In genomic region chr9:15513335-15513734, GRCh38 we compare ENCODE assay signal across 9 cellular contexts. TPM values are rescaled to one million over a fixed set of nuclear protein-coding genes. Genes with fewer than 3 reads are reported as not detected.
DNase-seq lines count a peak whose midpoint lies in the region; FAIRE-seq and TF ChIP-seq lines count a peak whose summit lies in the region.
"Had no signal": no experiment of that assay in that cellular context is flagged by ENCODE, and none has a peak within 500 bp of the region (broad histone marks: within the 10 kb centered on the region; RNA-seq: fewer than 3 reads in every experiment).

No MANE protein-coding gene starts in this region.

- H3K27ac Mint-ChIP-seq in activated T-helper 2 cell treated with anti-CD3 and anti-CD28 coated beads, Interferon-gamma antibody, Interleukin-2, Interleukin-4, amounts not matched to agents 10 μg/mL and 5 μg/mL and 100 μg/mL, durations not matched to agents 14 hours and 24 hours and 36 hours: no peak overlapping the region

- no peaks in the 10 kb centered on the region for H3K9me3 Mint-ChIP-seq in activated T-helper 2 cell treated with anti-CD3 and anti-CD28 coated beads, Interferon-gamma antibody, Interleukin-2, Interleukin-4, amounts not matched to agents 10 μg/mL and 5 μg/mL and 100 μg/mL, durations not matched to agents 14 hours and 24 hours and 36 hours

- peak overlapping the region in 1 of 11 experiments; percentile 4; a peak in 1 of 22 replicates for H3K9ac ChIP-seq in BLaER1 treated with 17β-estradiol and CSF1 and Interleukin-3, amounts not matched to agents 10 nM and 100 nM

- H4K20me1 ChIP-seq in BLaER1 treated with 17β-estradiol and CSF1 and Interleukin-3, amounts not matched to agents 10 nM and 100 nM: peaks cover 0 to 18% (median 14%) of the 10 kb centered on the region in 11 experiments; a peak in 12 of 22 replicates

- no peak overlapping the region for H3K4me3 Mint-ChIP-seq in activated T-helper 2 cell treated with anti-CD3 and anti-CD28 coated beads, Interferon-gamma antibody, Interleukin-2, Interleukin-4, amounts not matched to agents 10 μg/mL and 5 μg/mL and 100 μg/mL, durations not matched to agents 14 hours and 24 hours and 36 hours (ENCODE audit: low read depth)

- no peak for TF ChIP-seq POLR2A in adrenal gland (IDR thresholded peaks at IDR 0.05)

- no peak for FAIRE-seq in small intestine (lab: Jason Lieb, UNC)

- no peaks in the 10 kb centered on the region for H3K9me3 ChIP-seq in BLaER1 treated with 17β-estradiol and CSF1 and Interleukin-3, amounts not matched to agents 10 nM and 100 nM (replicated peaks in 1 of 11)
- H3K9me3 ChIP-seq in small intestine (ENCODE audit: control insufficient read depth, low read depth) (no peaks in the 10 kb centered on the region), adrenal gland (replicated peaks in 1 of 3) (no peaks in the 10 kb centered on the region)

- no peaks in the 10 kb centered on the region for H3K27me3 ChIP-seq in BLaER1 treated with 17β-estradiol and CSF1 and Interleukin-3, amounts not matched to agents 10 nM and 100 nM
- H3K27me3 ChIP-seq in small intestine (ENCODE audit: control insufficient read depth in 2 of 2, insufficient read depth in 2 of 2, low read length in 2 of 2) (no peaks in the 10 kb centered on the region), adrenal gland (no peaks in the 10 kb centered on the region)

- H3K4me1 Mint-ChIP-seq in activated T-helper 2 cell treated with anti-CD3 and anti-CD28 coated beads, Interferon-gamma antibody, Interleukin-2, Interleukin-4, amounts not matched to agents 10 μg/mL and 5 μg/mL and 100 μg/mL, durations not matched to agents 14 hours and 24 hours and 36 hours (ENCODE audit: low read depth): peaks cover 26% of the 10 kb centered on the region

- TF ChIP-seq CTCF in GM12872 (IDR thresholded peaks at IDR 0.05; ENCODE audit: insufficient read depth, low read depth, low read length) (peak; percentile 50), adrenal gland (IDR thresholded peaks at IDR 0.05) (no peak)

- peaks cover 0 to 9% (median 1%) of the 10 kb centered on the region in 11 experiments; a peak in 5 of 22 replicates for H3K36me3 ChIP-seq in BLaER1 treated with 17β-estradiol and CSF1 and Interleukin-3, amounts not matched to agents 10 nM and 100 nM
- H3K36me3 ChIP-seq in small intestine (ENCODE audit: control insufficient read depth in 2 of 2, insufficient read depth in 2 of 2, low read length in 2 of 2) (no peaks in the 10 kb centered on the region), adrenal gland (replicated peaks in 1 of 2) (no peaks in the 10 kb centered on the region)

- peaks cover 17% of the 10 kb centered on the region for H3K36me3 Mint-ChIP-seq in activated T-helper 2 cell treated with anti-CD3 and anti-CD28 coated beads, Interferon-gamma antibody, Interleukin-2, Interleukin-4, amounts not matched to agents 10 μg/mL and 5 μg/mL and 100 μg/mL, durations not matched to agents 14 hours and 24 hours and 36 hours (ENCODE audit: low read depth)

- H3K27me3 Mint-ChIP-seq in activated T-helper 2 cell treated with anti-CD3 and anti-CD28 coated beads, Interferon-gamma antibody, Interleukin-2, Interleukin-4, amounts not matched to agents 10 μg/mL and 5 μg/mL and 100 μg/mL, durations not matched to agents 14 hours and 24 hours and 36 hours (ENCODE audit: low read depth): no peaks in the 10 kb centered on the region

- H3K27ac ChIP-seq in BLaER1 treated with 17β-estradiol and CSF1 and Interleukin-3, amounts not matched to agents 10 nM and 100 nM: no peak overlapping the region
- no peak overlapping the region for H3K27ac ChIP-seq in small intestine (ENCODE audit: low read depth in 1 of 2, low read length in 1 of 2)
- no peak overlapping the region for H3K27ac ChIP-seq in adrenal gland

- DNase-seq in NCI-H82 (lab: John Stamatoyannopoulos, UW) (peak; percentile 64), fibroblast of gingiva (ENCODE audit: low read depth) (peak; percentile 8), small intestine (no peak), adrenal gland (no peak), globus pallidus (ENCODE audit: low spot score) (no peak)
- no peak for DNase-seq in activated T-helper 2 cell treated with anti-CD3 and anti-CD28 coated beads, Interferon-gamma antibody, Interleukin-2, Interleukin-4, amounts not matched to agents 10 μg/mL and 5 μg/mL and 100 μg/mL, durations not matched to agents 14 hours and 24 hours and 36 hours (ENCODE audit: low spot score)
- DNase-seq: NCI-H1694 treated with DMSO at 0.1 percent for 48 hours had no signal

- no peak overlapping the region for H3K4me3 ChIP-seq in BLaER1 treated with 17β-estradiol and CSF1 and Interleukin-3, amounts not matched to agents 10 nM and 100 nM
- H3K4me3 ChIP-seq in small intestine (ENCODE audit: low read depth in 1 of 2, low read length in 2 of 2) (no peak overlapping the region), adrenal gland (no peak overlapping the region)

- H3K4me1 ChIP-seq in BLaER1 treated with 17β-estradiol and CSF1 and Interleukin-3, amounts not matched to agents 10 nM and 100 nM: peaks cover 22 to 42% (median 38%) of the 10 kb centered on the region in 10 experiments
- H3K4me1 ChIP-seq in small intestine (ENCODE audit: control insufficient read depth in 2 of 2, insufficient read depth in 1 of 2, low read depth in 1 of 2, low read length in 1 of 2) (no peaks in the 10 kb centered on the region), adrenal gland (replicated peaks in 1 of 2) (peaks cover 0 to 9% of the 10 kb centered on the region in 2 donors)

- intact Hi-C loops in activated T-helper 2 cell treated with anti-CD3 and anti-CD28 coated beads, Interferon-gamma antibody, Interleukin-2, Interleukin-4, amounts not matched to agents 10 μg/mL and 5 μg/mL and 100 μg/mL, durations not matched to agents 14 hours and 24 hours and 36 hours (cut with micrococcal nuclease): loop anchor here (10.0 kb wide), 1 partner anchor 159 kb away; no protein-coding TSS in a partner anchor
- intact Hi-C loops in adrenal gland (cut with DNase I): no loop called here

- 44 to 53% (median 47%) methylated on average over 1 of the region's 1 CpG for WGBS in small intestine, 3 donors
- 42 to 58% (median 54%) methylated on average over 1 of the region's 1 CpG; no CpG with 5 or more reads in 1 of the 4 donors for WGBS in adrenal gland, 4 donors

- peak overlapping the region in 10 of 11 experiments; percentile 8 to 58 (median 44); a peak in 16 of 22 replicates for H3K4me2 ChIP-seq in BLaER1 treated with 17β-estradiol and CSF1 and Interleukin-3, amounts not matched to agents 10 nM and 100 nM

RNA-seq across cellular contexts. Expression of gene PSIP1, which starts 2.6 kb away (rescaled TPM):
- total RNA-seq in activated T-helper 2 cell treated with anti-CD3 and anti-CD28 coated beads, Interferon-gamma antibody, Interleukin-2, Interleukin-4, amounts not matched to agents 10 μg/mL and 5 μg/mL and 100 μg/mL, durations not matched to agents 14 hours and 24 hours and 36 hours: 112 and 118 TPM in 2 replicates
- polyA plus RNA-seq in small intestine: 10 to 100 TPM; 10.1 to 31.1 (median 19.5) TPM
- 100 to 1,000 TPM in 1 of 8 donors, 10 to 100 TPM in 7; 27.4 to 132 (median 36.5) TPM for total RNA-seq in adrenal gland
- 10 to 100 TPM; 25.0 to 52.1 (median 48.6) TPM for polyA plus RNA-seq in adrenal gland

RNA-seq across cellular contexts. Expression of gene CCDC171, which starts 39.5 kb away (rescaled TPM):
- total RNA-seq in activated T-helper 2 cell treated with anti-CD3 and anti-CD28 coated beads, Interferon-gamma antibody, Interleukin-2, Interleukin-4, amounts not matched to agents 10 μg/mL and 5 μg/mL and 100 μg/mL, durations not matched to agents 14 hours and 24 hours and 36 hours: 1.8 and 2.0 TPM in 2 replicates
- polyA plus RNA-seq in small intestine (1 to 10 TPM in 1 of 3 donors, under 1 TPM in 2; 0.27 to 1.4 (median 0.45) TPM), adrenal gland (1 to 10 TPM; 1.4 to 4.1 (median 3.2) TPM)
- 1 to 10 TPM; 1.2 to 4.2 (median 2.1) TPM for total RNA-seq in adrenal gland

Comparison
In these comparisons a context has a peak if more than half of its experiments do, and no peak if none do; other contexts are left out.
1. DNase-seq: peak in NCI-H82 (single experiment) and fibroblast of gingiva (single experiment); none in activated T-helper 2 cell treated with anti-CD3 and anti-CD28 coated beads, Interferon-gamma antibody, Interleukin-2, Interleukin-4, amounts not matched to agents 10 μg/mL and 5 μg/mL and 100 μg/mL, durations not matched to agents 14 hours and 24 hours and 36 hours (single experiment), small intestine (single experiment), adrenal gland (0 of 7) and globus pallidus (single experiment).